21 cellular contexts compared by ENCODE assay signal in the genomic region with DNA sequence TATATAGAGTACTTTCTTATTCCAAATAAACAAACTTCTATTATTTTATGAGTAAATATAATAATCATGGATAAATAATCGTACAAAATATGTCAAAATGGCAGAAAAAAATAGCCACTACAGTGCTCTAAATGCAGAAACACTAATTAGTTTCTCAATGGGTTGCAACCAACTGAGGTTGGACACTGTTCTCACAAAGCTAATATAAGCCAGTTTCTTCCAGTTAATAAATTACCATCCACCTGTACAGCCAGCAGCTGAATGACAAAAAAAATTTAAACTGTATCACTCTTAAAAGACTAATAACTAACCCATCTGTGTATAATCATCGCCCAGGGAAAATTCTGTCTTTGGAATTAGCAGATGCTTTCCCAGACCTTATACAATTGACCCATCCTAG. TPM values are rescaled to one million over a fixed set of nuclear protein-coding genes. Genes with fewer than 3 reads are reported as not detected.
DNase-seq lines count a peak whose midpoint lies in the region; ATAC-seq, FAIRE-seq and TF ChIP-seq lines count a peak whose summit lies in the region.
"Had no signal": no experiment of that assay in that cellular context is flagged by ENCODE, and none has a peak within 500 bp of the region (broad histone marks: within the 10 kb centered on the region; RNA-seq: fewer than 3 reads in every experiment).

No MANE protein-coding gene starts in this region.

- no peak for TF ChIP-seq POLR2A in right lobe of liver (IDR thresholded peaks at IDR 0.05)
- no peak for TF ChIP-seq POLR2A in HepG2 (IDR thresholded peaks at IDR 0.05; ENCODE audit: insufficient read depth in 1 of 2, low read depth in 2 of 2, low read length in 2 of 2)
- TF ChIP-seq POLR2A in IMR-90 (IDR thresholded peaks at IDR 0.05; ENCODE audit: low read depth, low read length) = no peak

- POLR2A ChIA-PET in HepG2 (lab: Yijun Ruan, JAX) = no interaction called here
- POLR2A ChIA-PET in IMR-90 (lab: Charles Lee; ENCODE audit: unreplicated experiment) = no interaction called here

- no peak overlapping the region for H3K9ac ChIP-seq in HepG2 (ENCODE audit: insufficient read depth, low read depth, low read length)
- H3K9ac ChIP-seq in IMR-90 (ENCODE audit: low read depth, low read length) = no peak overlapping the region

- H3K4me2 ChIP-seq in HepG2 (ENCODE audit: low read depth, low read length) = no peak overlapping the region
- no peak overlapping the region for H3K4me2 ChIP-seq in IMR-90 (ENCODE audit: low read depth, low read length)

- no peaks in the 10 kb centered on the region for H3K79me2 ChIP-seq in HepG2 (ENCODE audit: insufficient read depth, low read length)

- H4K20me1 ChIP-seq in HepG2 (ENCODE audit: insufficient read depth, low read length) (no peaks in the 10 kb centered on the region), IMR-90 (ENCODE audit: insufficient read depth, low read length) (no peaks in the 10 kb centered on the region)

- FAIRE-seq in HepG2 (lab: Jason Lieb, UNC) (no peak), HTR-8/SVneo (lab: Jason Lieb, UNC) (no peak)
- FAIRE-seq: D721Med, G401.6, GM12892, K562 had no signal

- H3K18ac ChIP-seq in IMR-90 (ENCODE audit: low read depth, low read length) = peak overlapping the region; percentile 47; the same call in 1 of the 2 replicates

- H2AFZ ChIP-seq in HepG2 (ENCODE audit: low read length) = no peak overlapping the region
- no peak overlapping the region for H2AFZ ChIP-seq in IMR-90 (replicated peaks; ENCODE audit: low read length, poor library complexity)

- in situ Hi-C loops in HepG2 (cut with HindIII; ENCODE audit: extremely low pct_ligation_motif_present, low pct_unique_long_range_greater_than_20kb) = no loop called here
- in situ Hi-C loops in IMR-90 (cut with MboI; ENCODE audit: low sequenced_read_pairs) = loop anchor here (25.0 kb wide), 1 partner anchor 130 kb away; no protein-coding TSS in a partner anchor

- H3K56ac ChIP-seq in IMR-90 (ENCODE audit: extremely low read depth, insufficient read depth, low read length) = no peak overlapping the region

- H2BK120ac ChIP-seq in IMR-90 (ENCODE audit: low read depth, low read length) = peak overlapping the region; percentile 54; the same call in 1 of the 2 replicates

- H3K23ac ChIP-seq in IMR-90 (ENCODE audit: low read depth, low read length) = no peak overlapping the region

- H3K4me1 ChIP-seq in right lobe of liver (peaks cover 0 to 10% (median 3%) of the 10 kb centered on the region in 4 donors), HepG2 (ENCODE audit: insufficient read depth, low read length) (no peaks in the 10 kb centered on the region), IMR-90 (ENCODE audit: control insufficient read depth, insufficient read depth, low read length) (peaks cover 4% of the 10 kb centered on the region; the same call in 1 of the 2 replicates), left lung (no peaks in the 10 kb centered on the region)

- dilution Hi-C loops in IMR-90 (cut with HindIII; ENCODE audit: low sequenced_read_pairs, unreplicated experiment) = no loop called here

- H3K27me3 ChIP-seq in right lobe of liver (no peaks in the 10 kb centered on the region), HepG2 (ENCODE audit: control insufficient read depth in 1 of 2, insufficient read depth in 2 of 2, low read length in 2 of 2) (no peaks in the 10 kb centered on the region), IMR-90 (ENCODE audit: control insufficient read depth, insufficient read depth, low read length) (no peaks in the 10 kb centered on the region), left lung (no peaks in the 10 kb centered on the region)

- 0 out of 2 replicates have a peak overlapping the region, but pooled peaks have one; percentile 44 for H4K91ac ChIP-seq in IMR-90 (ENCODE audit: insufficient read depth, low read depth, low read length)

- H2BK20ac ChIP-seq in IMR-90 (ENCODE audit: low read depth, low read length) = peak overlapping the region; percentile 65; the same call in 1 of the 2 replicates

- H3K27ac ChIP-seq in right lobe of liver (no peak overlapping the region), HepG2 (ENCODE audit: extremely low read length, insufficient read depth, low read length) (no peak overlapping the region), IMR-90 (ENCODE audit: insufficient read depth, low read length) (no peak overlapping the region), left lung (no peak overlapping the region)
- H3K27ac ChIP-seq: 22Rv1 had no signal

- H3K36me3 ChIP-seq in right lobe of liver (peaks cover 0 to 14% (median 3%) of the 10 kb centered on the region in 4 donors), HepG2 (replicated peaks in 1 of 2; ENCODE audit: control insufficient read depth in 1 of 2, insufficient read depth in 2 of 2, low read length in 2 of 2) (peaks cover 3 to 15% of the 10 kb centered on the region in 2 experiments), IMR-90 (ENCODE audit: control insufficient read depth, insufficient read depth, low read length) (peaks cover 2% of the 10 kb centered on the region; the same call in 1 of the 2 replicates), left lung (peaks cover 0 to 37% of the 10 kb centered on the region in 2 donors)

- WGBS in right lobe of liver (ENCODE audit: insufficient coverage, low coverage, low lambda C conversion rate, missing lambda C conversion rate) = 50% methylated on average over 2 of the region's 2 CpGs
- 90% methylated on average over 2 of the region's 2 CpGs for WGBS in HepG2 (ENCODE audit: low lambda C conversion rate)
- no CpG with 5 or more reads among the region's 2 CpGs for WGBS in IMR-90 (ENCODE audit: extremely low coverage in 2 of 2, insufficient read length in 1 of 2), 2 experiments

- H3K4me3 ChIP-seq in right lobe of liver = no peak overlapping the region
- H3K4me3 ChIP-seq in HepG2 (replicated peaks in 1 of 3; ENCODE audit: insufficient read depth in 1 of 3, low read depth in 2 of 3, low read length in 3 of 3) = no peak overlapping the region
- H3K4me3 ChIP-seq in IMR-90 (ENCODE audit: insufficient read depth, low read depth, low read length) = no peak overlapping the region
- H3K4me3 ChIP-seq in left lung = no peak overlapping the region
- H3K4me3 ChIP-seq: K562 had no signal

- H4K8ac ChIP-seq in IMR-90 (ENCODE audit: low read depth in 2 of 2, low read length in 2 of 2) = peak overlapping the region in 1 of 2 experiments; percentile 69; a peak in 1 of 4 replicates

- peaks cover 8 to 31% of the 10 kb centered on the region in 2 experiments for H3K79me1 ChIP-seq in IMR-90 (ENCODE audit: low read depth in 1 of 2, low read length in 2 of 2)

- ATAC-seq in right lobe of liver (peak; percentile 61 to 76 (median 70)), HepG2 (no peak), IMR-90 (ENCODE audit: low read depth) (no peak), left lung (no peak), GM19467 (IDR thresholded peaks at IDR 0.05; ENCODE audit: unreplicated experiment) (no peak)
- ATAC-seq: CD8-positive, alpha-beta T cell; K562 had no signal

- H3K9me3 ChIP-seq in right lobe of liver (no peaks in the 10 kb centered on the region), HepG2 (ENCODE audit: low read length) (no peaks in the 10 kb centered on the region), IMR-90 (ENCODE audit: control insufficient read depth, insufficient read depth, low read length) (no peaks in the 10 kb centered on the region), left lung (no peaks in the 10 kb centered on the region)

- no peak overlapping the region for H2BK15ac ChIP-seq in IMR-90 (ENCODE audit: low read depth, low read length)

- no peak for TF ChIP-seq EP300 in HepG2 (IDR thresholded peaks at IDR 0.05; ENCODE audit: low read depth in 2 of 2, low read length in 2 of 2)
- TF ChIP-seq EP300 in HepG2 (CRISPR knock-in tag; IDR thresholded peaks at IDR 0.05; ENCODE audit: borderline replicate concordance) = no peak

- H4K5ac ChIP-seq in IMR-90 (ENCODE audit: low read depth, low read length) = no peak overlapping the region

- TF ChIP-seq CTCF in right lobe of liver (IDR thresholded peaks at IDR 0.05) (no peak), HepG2 (CRISPR knock-in tag; IDR thresholded peaks at IDR 0.05) (no peak), IMR-90 (conservative IDR thresholded peaks at IDR 0.05; ENCODE audit: low read depth, low read length) (no peak), left lung (IDR thresholded peaks at IDR 0.05) (no peak)

- intact Hi-C loops in right lobe of liver (cut with DNase I) = no loop called here
- intact Hi-C loops in HepG2 (cut with micrococcal nuclease; ENCODE audit: unreplicated experiment) = no loop called here
- intact Hi-C loops in IMR-90 (cut with micrococcal nuclease) = loop anchor here (10.0 kb wide), 2 partner anchors 578 to 818 kb away; no protein-coding TSS in a partner anchor
- intact Hi-C loops in left lung (cut with DNase I) = loop anchor here in 1 of 2 donors (10.0 kb wide), 1 partner anchor 358 kb away; no protein-coding TSS in a partner anchor

- no peak overlapping the region for H2BK5ac ChIP-seq in IMR-90 (ENCODE audit: low read depth, low read length, poor library complexity, severe bottlenecking)

- no peak overlapping the region for H2AK9ac ChIP-seq in IMR-90 (replicated peaks; ENCODE audit: low read depth, low read length, poor library complexity)

- TF ChIP-seq RAD21 in HepG2 (CRISPR knock-in tag; IDR thresholded peaks at IDR 0.05) = no peak
- TF ChIP-seq RAD21 in IMR-90 (IDR thresholded peaks at IDR 0.05; ENCODE audit: low read length) = no peak

- peak overlapping the region; percentile 63; the same call in 1 of the 2 replicates for H3K4ac ChIP-seq in IMR-90 (ENCODE audit: low read depth, low read length)

- CTCF ChIA-PET in HepG2 (lab: Yijun Ruan, JAX; ENCODE audit: low intra/inter-chr PET ratio, low total read pairs) (interaction anchor here (4.1 kb wide), 1 partner anchor 78 kb away, joined by 38 read pairs; no protein-coding TSS in a partner anchor), IMR-90 (lab: Yijun Ruan, JAX) (no interaction called here)

- BruUV-seq in HepG2 (replicated peaks; lab: Mats Ljungman, UMichigan) (no TSS peak), IMR-90 (replicated peaks; lab: Mats Ljungman, UMichigan) (no TSS peak)

- peaks cover 3% of the 10 kb centered on the region; the same call in 1 of the 2 replicates for H3K9me1 ChIP-seq in IMR-90 (ENCODE audit: insufficient read depth, low read length)

- DNase-seq in right lobe of liver = no peak
- no peak for DNase-seq in HepG2 (ENCODE audit: low spot score)
- no peak for DNase-seq in IMR-90
- peak; percentile 7 for DNase-seq in left kidney (ENCODE audit: low read depth, low spot score)
- no peak for DNase-seq in left lung
- DNase-seq in T-helper 2 cell = no peak
- DNase-seq in HTR-8/SVneo (ENCODE audit: insufficient read length, low spot score) = no peak
- DNase-seq: CD8-positive, alpha-beta T cell; COR-L47; DMS153; DMS79 treated with DMSO at 0.1 percent for 48 hours; EL; GOT3; H9; Kasumi-1 had no signal

- no peak overlapping the region for H2AK5ac ChIP-seq in IMR-90 (ENCODE audit: low read depth, low read length)

- no peak overlapping the region; the same call in 1 of the 2 replicates for H3K14ac ChIP-seq in IMR-90 (replicated peaks; ENCODE audit: low read depth, low read length)

RNA-seq across cellular contexts. Expression of gene GDAP2, which starts 36.9 kb away (rescaled TPM):
- total RNA-seq in right lobe of liver (10 to 100 TPM; 11.3 to 16.2 (median 13.2) TPM), HepG2 (2016; rRNA removed; fragmentation: Illumina TruSeq; extraction: Trizol) (23.2 and 36.1 TPM in 2 replicates), IMR-90 (2012; rRNA removed) (26.7 and 27.1 TPM in 2 replicates), left lung (10 to 100 TPM; 32.1 to 33.3 TPM)
- total RNA-seq in HepG2 (2016; cell fraction: cytosol; rRNA removed; fragmentation: Illumina TruSeq; extraction: Trizol; ENCODE audit: low read depth) = 15.8 and 17.4 TPM in 2 replicates
- 21.4 and 33.7 TPM in 2 replicates for total RNA-seq in HepG2 (2016; cell fraction: insoluble cytoplasmic fraction; rRNA removed; fragmentation: Illumina TruSeq; extraction: Trizol)
- total RNA-seq in HepG2 (2016; cell fraction: membrane; rRNA removed; fragmentation: Illumina TruSeq; extraction: Trizol) = 18.8 and 20.0 TPM in 2 replicates
- total RNA-seq in HepG2 (2016; cell fraction: nucleus; rRNA removed; fragmentation: Illumina TruSeq; extraction: Trizol) = 26.1 and 28.4 TPM in 2 replicates
- polyA plus RNA-seq in HepG2 (2011; rRNA removed) (10.2 and 11.4 TPM in 2 replicates), IMR-90 (2012; rRNA removed) (5.4 and 6.0 TPM in 2 replicates)
- 4.1 and 7.7 TPM in 2 replicates for polyA plus RNA-seq in HepG2 (2011; cell fraction: cytosol; rRNA removed)
- polyA plus RNA-seq in HepG2 (2011; cell fraction: nucleus; rRNA removed) = 5.7 and 6.5 TPM in 2 replicates
- polyA plus RNA-seq in HepG2 (2012) = 5.7 and 7.5 TPM in 2 replicates
- 3.4 and 5.5 TPM in 2 replicates for polyA plus RNA-seq in HepG2 (2016; cell fraction: cytosol; fragmentation: Illumina TruSeq; extraction: Trizol; ENCODE audit: low read depth)
- polyA plus RNA-seq in HepG2 (2016; cell fraction: insoluble cytoplasmic fraction; fragmentation: Illumina TruSeq; extraction: Trizol; ENCODE audit: low read depth) = 24.3 and 32.0 TPM in 2 replicates
- polyA plus RNA-seq in HepG2 (2016; cell fraction: membrane; fragmentation: Illumina TruSeq; extraction: Trizol; ENCODE audit: low read depth) = 5.9 and 7.6 TPM in 2 replicates
- 12.3 and 14.2 TPM in 2 replicates for polyA plus RNA-seq in HepG2 (2016; cell fraction: nucleus; fragmentation: Illumina TruSeq; extraction: Trizol; ENCODE audit: insufficient read depth, low read depth)
- polyA minus RNA-seq in HepG2 (2011; rRNA and poly(A)+ RNA removed; ENCODE audit: low replicate concordance) = 11.9 and 20.4 TPM in 2 replicates
- polyA minus RNA-seq in HepG2 (2011; cell fraction: cytosol; rRNA and poly(A)+ RNA removed) = 12.5 and 12.6 TPM in 2 replicates
- 61.7 and 71.1 TPM in 2 replicates for polyA minus RNA-seq in HepG2 (2011; cell fraction: nucleus; rRNA and poly(A)+ RNA removed)
- polyA plus RNA-seq in IMR-90 (2012; cell fraction: cytosol; rRNA removed) = 1.0 and 1.3 TPM in 2 replicates
- polyA plus RNA-seq in IMR-90 (2012; cell fraction: nucleus; rRNA removed; ENCODE audit: low replicate concordance) = 0.49 and 4.0 TPM in 2 replicates

RNA-seq across cellular contexts. Expression of gene WDR3, which starts 37.0 kb away (rescaled TPM):
- total RNA-seq in right lobe of liver = 10 to 100 TPM; 10.4 to 18.8 (median 15.1) TPM
- total RNA-seq in HepG2 (2016; rRNA removed; fragmentation: Illumina TruSeq; extraction: Trizol) = 55.5 and 92.3 TPM in 2 replicates
- 1.2 and 1.9 TPM in 2 replicates for total RNA-seq in HepG2 (2016; cell fraction: cytosol; rRNA removed; fragmentation: Illumina TruSeq; extraction: Trizol; ENCODE audit: low read depth)
- total RNA-seq in HepG2 (2016; cell fraction: insoluble cytoplasmic fraction; rRNA removed; fragmentation: Illumina TruSeq; extraction: Trizol) = 57.3 and 87.1 TPM in 2 replicates
- 7.7 and 8.9 TPM in 2 replicates for total RNA-seq in HepG2 (2016; cell fraction: membrane; rRNA removed; fragmentation: Illumina TruSeq; extraction: Trizol)
- total RNA-seq in HepG2 (2016; cell fraction: nucleus; rRNA removed; fragmentation: Illumina TruSeq; extraction: Trizol) = 38.5 and 39.2 TPM in 2 replicates
- polyA plus RNA-seq in HepG2 (2011; rRNA removed) = 15.9 and 18.0 TPM in 2 replicates
- 9.4 and 16.2 TPM in 2 replicates for polyA plus RNA-seq in HepG2 (2011; cell fraction: cytosol; rRNA removed)
- polyA plus RNA-seq in HepG2 (2011; cell fraction: nucleus; rRNA removed) = 11.6 and 12.6 TPM in 2 replicates
- 22.5 and 23.5 TPM in 2 replicates for polyA plus RNA-seq in HepG2 (2012)
- 0.53 and 0.67 TPM in 2 replicates for polyA plus RNA-seq in HepG2 (2016; cell fraction: cytosol; fragmentation: Illumina TruSeq; extraction: Trizol; ENCODE audit: low read depth)
- 43.1 and 44.3 TPM in 2 replicates for polyA plus RNA-seq in HepG2 (2016; cell fraction: insoluble cytoplasmic fraction; fragmentation: Illumina TruSeq; extraction: Trizol; ENCODE audit: low read depth)
- 1.5 and 2.5 TPM in 2 replicates for polyA plus RNA-seq in HepG2 (2016; cell fraction: membrane; fragmentation: Illumina TruSeq; extraction: Trizol; ENCODE audit: low read depth)
- polyA plus RNA-seq in HepG2 (2016; cell fraction: nucleus; fragmentation: Illumina TruSeq; extraction: Trizol; ENCODE audit: insufficient read depth, low read depth) = 18.7 and 19.6 TPM in 2 replicates
- 26.3 and 77.1 TPM in 2 replicates for polyA minus RNA-seq in HepG2 (2011; rRNA and poly(A)+ RNA removed; ENCODE audit: low replicate concordance)
- 20.9 and 25.4 TPM in 2 replicates for polyA minus RNA-seq in HepG2 (2011; cell fraction: cytosol; rRNA and poly(A)+ RNA removed)
- 24.6 and 26.6 TPM in 2 replicates for polyA minus RNA-seq in HepG2 (2011; cell fraction: nucleus; rRNA and poly(A)+ RNA removed)
- 74.7 and 88.5 TPM in 2 replicates for total RNA-seq in IMR-90 (2012; rRNA removed)
- 15.3 and 16.7 TPM in 2 replicates for polyA plus RNA-seq in IMR-90 (2012; rRNA removed)
- 3.8 and 9.3 TPM in 2 replicates for polyA plus RNA-seq in IMR-90 (2012; cell fraction: cytosol; rRNA removed)
- 2.4 and 12.0 TPM in 2 replicates for polyA plus RNA-seq in IMR-90 (2012; cell fraction: nucleus; rRNA removed; ENCODE audit: low replicate concordance)
- total RNA-seq in left lung = 10 to 100 TPM; 16.0 to 26.6 TPM

Comparison
In these comparisons a context has a peak if more than half of its experiments do, and no peak if none do; other contexts are left out.
1. ATAC-seq: peak in right lobe of liver (4 of 4); none in HepG2 (single experiment), IMR-90 (single experiment), left lung (single experiment) and GM19467 (single experiment).